In genomic region chr7:114923403-114923713, GRCh38 we compare ENCODE assay signal across 8 cellular contexts. TPM values are rescaled to one million over a fixed set of nuclear protein-coding genes. Genes with fewer than 3 reads are reported as not detected.
DNase-seq lines count a peak whose midpoint lies in the region; ATAC-seq and TF ChIP-seq lines count a peak whose summit lies in the region.

No MANE protein-coding gene starts in this region.

- H3K36me3 ChIP-seq in GM06990 (ENCODE audit: control insufficient read depth, insufficient read depth, low read length) (no peaks in the 10 kb centered on the region), OCI-LY1 (ENCODE audit: insufficient read depth, low read length) (no peaks in the 10 kb centered on the region)

- peaks cover 22% of the 10 kb centered on the region for H3K4me1 Mint-ChIP-seq in osteocyte (ENCODE audit: unreplicated experiment)

- DNase-seq in GM06990 (ENCODE audit: extremely low read depth, insufficient read length), result no peak
- no peak for DNase-seq in epithelial cell of esophagus (ENCODE audit: low read depth)
- no peak for DNase-seq in osteocyte (ENCODE audit: extremely low spot score, unreplicated experiment)
- DNase-seq in left colon, result no peak
- DNase-seq in NCI-H1694 (lab: John Stamatoyannopoulos, UW), result no peak
- DNase-seq in caudate nucleus (lab: John Stamatoyannopoulos, UW), result no peak
- no peak for DNase-seq in EL

- no peaks in the 10 kb centered on the region for H3K27me3 Mint-ChIP-seq in osteocyte (ENCODE audit: unreplicated experiment)

- intact Hi-C loops in left colon (cut with DNase I, micrococcal nuclease), result no loop called here

- H3K27ac ChIP-seq in OCI-LY1 (ENCODE audit: low read depth, low read length, poor library complexity, severe bottlenecking) (no peak overlapping the region), caudate nucleus (ENCODE audit: low read depth, low read length) (no peak overlapping the region)

- peak overlapping the region; percentile 81 for H3K27ac Mint-ChIP-seq in osteocyte (ENCODE audit: unreplicated experiment)

- peaks cover 3% of the 10 kb centered on the region for H3K36me3 Mint-ChIP-seq in osteocyte (ENCODE audit: unreplicated experiment)

- H3K4me3 Mint-ChIP-seq in osteocyte (ENCODE audit: unreplicated experiment), result peak overlapping the region; percentile 89

- peak overlapping the region; percentile 92 for H3K4me2 ChIP-seq in OCI-LY1 (ENCODE audit: low read length)

- H3K4me3 ChIP-seq in GM06990 (replicated peaks; ENCODE audit: low read depth, low read length), result peak overlapping the region; percentile 74
- peak overlapping the region; percentile 64 for H3K4me3 ChIP-seq in OCI-LY1 (ENCODE audit: low read depth, low read length, poor library complexity, severe bottlenecking)
- H3K4me3 ChIP-seq in epithelial cell of esophagus (ENCODE audit: low read length), result peak overlapping the region; percentile 86

- no peak for ATAC-seq in left colon

- H3K9me2 ChIP-seq in OCI-LY1 (ENCODE audit: low read depth, low read length), result 0 out of 2 replicates have a peak, but pooled peaks cover 2% of the 10 kb centered on the region

- no peak overlapping the region; the same call in 1 of the 2 replicates for H3K9ac ChIP-seq in OCI-LY1 (ENCODE audit: low read length)

- TF ChIP-seq CTCF in GM06990 (IDR thresholded peaks at IDR 0.05; ENCODE audit: insufficient read depth, low read length, poor library complexity, severe bottlenecking), result no peak
- TF ChIP-seq CTCF in OCI-LY1 (IDR thresholded peaks at IDR 0.05; ENCODE audit: low read length), result no peak
- no peak for TF ChIP-seq CTCF in epithelial cell of esophagus (IDR thresholded peaks at IDR 0.05; ENCODE audit: insufficient read depth, low read depth, low read length, missing control alignments)
- TF ChIP-seq CTCF in osteocyte (IDR thresholded peaks at IDR 0.05), result no peak

- no peaks in the 10 kb centered on the region for H4K20me1 ChIP-seq in OCI-LY1 (ENCODE audit: insufficient read depth, low read length)

- no peaks in the 10 kb centered on the region for H3K79me2 ChIP-seq in OCI-LY1 (ENCODE audit: insufficient read depth, low read length)

- no peaks in the 10 kb centered on the region for H3K27me3 ChIP-seq in GM06990 (replicated peaks; ENCODE audit: control insufficient read depth, insufficient read depth, low read length)
- H3K27me3 ChIP-seq in OCI-LY1 (ENCODE audit: insufficient read depth, low read length), result peaks cover 3% of the 10 kb centered on the region; the same call in 1 of the 2 replicates

- H3K9me3 ChIP-seq in OCI-LY1 (ENCODE audit: low read length), result no peaks in the 10 kb centered on the region

- peaks cover 12% of the 10 kb centered on the region for H3K4me1 ChIP-seq in OCI-LY1 (ENCODE audit: insufficient read depth, low read length, severe bottlenecking)

- H3F3A ChIP-seq in OCI-LY1 (ENCODE audit: insufficient read depth, low read length), result no peaks in the 10 kb centered on the region

- no peaks in the 10 kb centered on the region for H3K9me3 Mint-ChIP-seq in osteocyte (ENCODE audit: unreplicated experiment)

- H2AFZ ChIP-seq in OCI-LY1 (ENCODE audit: low read length), result no peak overlapping the region

RNA-seq across cellular contexts. Expression of gene MDFIC, which starts 1.5 kb away (rescaled TPM):
- total RNA-seq in osteocyte, result 14.0 and 18.5 TPM in 2 replicates
- total RNA-seq in left colon, result 10 to 100 TPM in 1 of 2 donors, 1 to 10 TPM in 1; 4.8 to 10.9 TPM
